8 cellular contexts compared by ENCODE assay signal in genomic region chr4:132838244-132838643, GRCh38.
"Had no signal": no experiment of that assay in that cellular context is flagged by ENCODE, and none has a peak within 500 bp of the region (broad histone marks: within the 10 kb centered on the region; RNA-seq: fewer than 3 reads in every experiment).

No MANE protein-coding gene starts in this region.

- FAIRE-seq: G401.6, GM12878, GM12891, GM12892, GM18507, GM19239 had no signal

- ATAC-seq: GM12878 had no signal

- DNase-seq: GDM1, GF-D8 had no signal

- H3K4me3 ChIP-seq: GM12878 had no signal
